1 cellular context compared by ENCODE assay signal in the genomic region with DNA sequence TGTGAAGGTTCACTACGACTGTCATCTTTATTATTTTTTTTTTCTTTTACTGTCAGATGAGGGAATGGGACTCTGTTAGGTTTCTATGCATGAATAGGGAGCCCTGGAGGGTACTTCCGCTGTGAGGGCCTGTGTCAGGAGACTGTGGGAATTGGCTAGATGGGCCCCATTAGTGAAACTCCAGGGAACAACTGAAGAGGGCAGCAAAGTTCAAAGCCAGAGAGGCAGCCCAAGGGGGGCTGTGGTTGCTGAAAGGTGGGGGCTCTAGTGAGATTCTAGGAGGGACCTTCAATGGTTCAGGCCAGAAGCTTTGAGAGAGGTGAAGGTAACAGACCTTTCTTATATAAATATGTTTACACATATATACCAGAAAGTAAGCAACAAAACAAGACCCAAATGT.
TF ChIP-seq lines count a peak whose summit lies in the region.

No MANE protein-coding gene starts in this region.

TF ChIP-seq in H1, 55 proteins besides CTCF, POLR2A, EP300 and RAD21:
- TF ChIP-seq SP4 (IDR thresholded peaks at IDR 0.05; ENCODE audit: low read length) = no peak
- no peak for TF ChIP-seq BACH1 (IDR thresholded peaks at IDR 0.05; ENCODE audit: low read length)
- TF ChIP-seq CREB1 (IDR thresholded peaks at IDR 0.05) = no peak
- no peak for TF ChIP-seq ASH2L (IDR thresholded peaks at IDR 0.05; ENCODE audit: low read length)
- TF ChIP-seq KDM1A (IDR thresholded peaks at IDR 0.05; ENCODE audit: borderline replicate concordance, low read length) = no peak
- TF ChIP-seq CBX8 (IDR thresholded peaks at IDR 0.05; ENCODE audit: borderline replicate concordance, low read depth, low read length) = no peak
- TF ChIP-seq TAF7 (optimal IDR thresholded peaks at IDR 0.05; ENCODE audit: borderline replicate concordance, low read depth, low read length) = no peak
- TF ChIP-seq GTF2F1 (IDR thresholded peaks at IDR 0.05; ENCODE audit: borderline replicate concordance, low read depth, low read length) = no peak
- TF ChIP-seq, protein P1, sequence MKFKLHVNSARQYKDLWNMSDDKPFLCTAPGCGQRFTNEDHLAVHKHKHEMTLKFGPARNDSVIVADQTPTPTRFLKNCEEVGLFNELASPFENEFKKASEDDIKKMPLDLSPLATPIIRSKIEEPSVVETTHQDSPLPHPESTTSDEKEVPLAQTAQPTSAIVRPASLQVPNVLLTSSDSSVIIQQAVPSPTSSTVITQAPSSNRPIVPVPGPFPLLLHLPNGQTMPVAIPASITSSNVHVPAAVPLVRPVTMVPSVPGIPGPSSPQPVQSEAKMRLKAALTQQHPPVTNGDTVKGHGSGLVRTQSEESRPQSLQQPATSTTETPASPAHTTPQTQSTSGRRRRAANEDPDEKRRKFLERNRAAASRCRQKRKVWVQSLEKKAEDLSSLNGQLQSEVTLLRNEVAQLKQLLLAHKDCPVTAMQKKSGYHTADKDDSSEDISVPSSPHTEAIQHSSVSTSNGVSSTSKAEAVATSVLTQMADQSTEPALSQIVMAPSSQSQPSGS (IDR thresholded peaks at IDR 0.05; ENCODE audit: low read length) = no peak
- no peak for TF ChIP-seq SIRT6 (IDR thresholded peaks at IDR 0.05; ENCODE audit: low read length)
- TF ChIP-seq NANOG (IDR thresholded peaks at IDR 0.05; ENCODE audit: insufficient read depth, low read depth, low read length, poor library complexity, severe bottlenecking) = no peak
- no peak for TF ChIP-seq TAF1 (IDR thresholded peaks at IDR 0.05; ENCODE audit: low read depth, low read length)
- TF ChIP-seq, protein P2, sequence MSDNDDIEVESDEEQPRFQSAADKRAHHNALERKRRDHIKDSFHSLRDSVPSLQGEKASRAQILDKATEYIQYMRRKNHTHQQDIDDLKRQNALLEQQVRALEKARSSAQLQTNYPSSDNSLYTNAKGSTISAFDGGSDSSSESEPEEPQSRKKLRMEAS (IDR thresholded peaks at IDR 0.05) = no peak
- TF ChIP-seq, protein P3, sequence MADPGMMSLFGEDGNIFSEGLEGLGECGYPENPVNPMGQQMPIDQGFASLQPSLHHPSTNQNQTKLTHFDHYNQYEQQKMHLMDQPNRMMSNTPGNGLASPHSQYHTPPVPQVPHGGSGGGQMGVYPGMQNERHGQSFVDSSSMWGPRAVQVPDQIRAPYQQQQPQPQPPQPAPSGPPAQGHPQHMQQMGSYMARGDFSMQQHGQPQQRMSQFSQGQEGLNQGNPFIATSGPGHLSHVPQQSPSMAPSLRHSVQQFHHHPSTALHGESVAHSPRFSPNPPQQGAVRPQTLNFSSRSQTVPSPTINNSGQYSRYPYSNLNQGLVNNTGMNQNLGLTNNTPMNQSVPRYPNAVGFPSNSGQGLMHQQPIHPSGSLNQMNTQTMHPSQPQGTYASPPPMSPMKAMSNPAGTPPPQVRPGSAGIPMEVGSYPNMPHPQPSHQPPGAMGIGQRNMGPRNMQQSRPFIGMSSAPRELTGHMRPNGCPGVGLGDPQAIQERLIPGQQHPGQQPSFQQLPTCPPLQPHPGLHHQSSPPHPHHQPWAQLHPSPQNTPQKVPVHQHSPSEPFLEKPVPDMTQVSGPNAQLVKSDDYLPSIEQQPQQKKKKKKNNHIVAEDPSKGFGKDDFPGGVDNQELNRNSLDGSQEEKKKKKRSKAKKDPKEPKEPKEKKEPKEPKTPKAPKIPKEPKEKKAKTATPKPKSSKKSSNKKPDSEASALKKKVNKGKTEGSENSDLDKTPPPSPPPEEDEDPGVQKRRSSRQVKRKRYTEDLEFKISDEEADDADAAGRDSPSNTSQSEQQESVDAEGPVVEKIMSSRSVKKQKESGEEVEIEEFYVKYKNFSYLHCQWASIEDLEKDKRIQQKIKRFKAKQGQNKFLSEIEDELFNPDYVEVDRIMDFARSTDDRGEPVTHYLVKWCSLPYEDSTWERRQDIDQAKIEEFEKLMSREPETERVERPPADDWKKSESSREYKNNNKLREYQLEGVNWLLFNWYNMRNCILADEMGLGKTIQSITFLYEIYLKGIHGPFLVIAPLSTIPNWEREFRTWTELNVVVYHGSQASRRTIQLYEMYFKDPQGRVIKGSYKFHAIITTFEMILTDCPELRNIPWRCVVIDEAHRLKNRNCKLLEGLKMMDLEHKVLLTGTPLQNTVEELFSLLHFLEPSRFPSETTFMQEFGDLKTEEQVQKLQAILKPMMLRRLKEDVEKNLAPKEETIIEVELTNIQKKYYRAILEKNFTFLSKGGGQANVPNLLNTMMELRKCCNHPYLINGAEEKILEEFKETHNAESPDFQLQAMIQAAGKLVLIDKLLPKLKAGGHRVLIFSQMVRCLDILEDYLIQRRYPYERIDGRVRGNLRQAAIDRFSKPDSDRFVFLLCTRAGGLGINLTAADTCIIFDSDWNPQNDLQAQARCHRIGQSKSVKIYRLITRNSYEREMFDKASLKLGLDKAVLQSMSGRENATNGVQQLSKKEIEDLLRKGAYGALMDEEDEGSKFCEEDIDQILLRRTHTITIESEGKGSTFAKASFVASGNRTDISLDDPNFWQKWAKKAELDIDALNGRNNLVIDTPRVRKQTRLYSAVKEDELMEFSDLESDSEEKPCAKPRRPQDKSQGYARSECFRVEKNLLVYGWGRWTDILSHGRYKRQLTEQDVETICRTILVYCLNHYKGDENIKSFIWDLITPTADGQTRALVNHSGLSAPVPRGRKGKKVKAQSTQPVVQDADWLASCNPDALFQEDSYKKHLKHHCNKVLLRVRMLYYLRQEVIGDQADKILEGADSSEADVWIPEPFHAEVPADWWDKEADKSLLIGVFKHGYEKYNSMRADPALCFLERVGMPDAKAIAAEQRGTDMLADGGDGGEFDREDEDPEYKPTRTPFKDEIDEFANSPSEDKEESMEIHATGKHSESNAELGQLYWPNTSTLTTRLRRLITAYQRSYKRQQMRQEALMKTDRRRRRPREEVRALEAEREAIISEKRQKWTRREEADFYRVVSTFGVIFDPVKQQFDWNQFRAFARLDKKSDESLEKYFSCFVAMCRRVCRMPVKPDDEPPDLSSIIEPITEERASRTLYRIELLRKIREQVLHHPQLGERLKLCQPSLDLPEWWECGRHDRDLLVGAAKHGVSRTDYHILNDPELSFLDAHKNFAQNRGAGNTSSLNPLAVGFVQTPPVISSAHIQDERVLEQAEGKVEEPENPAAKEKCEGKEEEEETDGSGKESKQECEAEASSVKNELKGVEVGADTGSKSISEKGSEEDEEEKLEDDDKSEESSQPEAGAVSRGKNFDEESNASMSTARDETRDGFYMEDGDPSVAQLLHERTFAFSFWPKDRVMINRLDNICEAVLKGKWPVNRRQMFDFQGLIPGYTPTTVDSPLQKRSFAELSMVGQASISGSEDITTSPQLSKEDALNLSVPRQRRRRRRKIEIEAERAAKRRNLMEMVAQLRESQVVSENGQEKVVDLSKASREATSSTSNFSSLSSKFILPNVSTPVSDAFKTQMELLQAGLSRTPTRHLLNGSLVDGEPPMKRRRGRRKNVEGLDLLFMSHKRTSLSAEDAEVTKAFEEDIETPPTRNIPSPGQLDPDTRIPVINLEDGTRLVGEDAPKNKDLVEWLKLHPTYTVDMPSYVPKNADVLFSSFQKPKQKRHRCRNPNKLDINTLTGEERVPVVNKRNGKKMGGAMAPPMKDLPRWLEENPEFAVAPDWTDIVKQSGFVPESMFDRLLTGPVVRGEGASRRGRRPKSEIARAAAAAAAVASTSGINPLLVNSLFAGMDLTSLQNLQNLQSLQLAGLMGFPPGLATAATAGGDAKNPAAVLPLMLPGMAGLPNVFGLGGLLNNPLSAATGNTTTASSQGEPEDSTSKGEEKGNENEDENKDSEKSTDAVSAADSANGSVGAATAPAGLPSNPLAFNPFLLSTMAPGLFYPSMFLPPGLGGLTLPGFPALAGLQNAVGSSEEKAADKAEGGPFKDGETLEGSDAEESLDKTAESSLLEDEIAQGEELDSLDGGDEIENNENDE (IDR thresholded peaks at IDR 0.05; ENCODE audit: insufficient replicate concordance, low read length) = no peak
- no peak for TF ChIP-seq RBBP5 (IDR thresholded peaks at IDR 0.05; ENCODE audit: borderline replicate concordance, low read depth, low read length)
- TF ChIP-seq EGR1 (IDR thresholded peaks at IDR 0.05; ENCODE audit: borderline replicate concordance, low read depth, low read length) = no peak
- no peak for TF ChIP-seq CTBP2 (IDR thresholded peaks at IDR 0.05; ENCODE audit: borderline replicate concordance, insufficient read depth, insufficient read length, low read length)
- no peak for TF ChIP-seq SRF (IDR thresholded peaks at IDR 0.05; ENCODE audit: low read depth, low read length)
